In the genomic region with DNA sequence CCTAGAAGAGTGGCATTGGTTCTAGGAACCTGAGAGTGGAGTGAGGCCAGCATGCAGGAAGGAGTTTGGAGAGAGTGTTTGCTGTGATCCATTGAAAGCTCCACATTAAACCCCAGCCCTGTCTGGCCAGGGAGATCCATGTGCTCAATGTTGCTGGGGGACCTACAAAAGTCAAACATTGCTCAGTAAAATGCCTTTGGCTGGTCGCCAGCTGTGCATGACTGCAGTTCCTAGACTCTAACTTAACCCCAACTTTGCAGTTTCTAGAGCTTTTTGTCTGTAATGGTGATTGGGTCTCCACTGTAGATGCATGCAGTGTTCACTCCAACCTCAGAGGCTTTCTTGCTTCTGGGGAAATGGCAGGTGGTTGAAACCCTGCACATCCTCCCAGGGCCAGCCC, we compare ENCODE assay signal across 1 cellular context.
TF ChIP-seq lines count a peak whose summit lies in the region.

No MANE protein-coding gene starts in this region.

TF ChIP-seq in SK-N-SH treated with all-trans-retinoic acid at 6 μM for 48 hours, 23 proteins besides CTCF, POLR2A, EP300 and RAD21 (continued from another document):
- TF ChIP-seq TSHZ2 (CRISPR knock-in tag; IDR thresholded peaks at IDR 0.05) (no peak), ZNF8 (CRISPR knock-in tag; IDR thresholded peaks at IDR 0.05) (no peak), ZFP3 (CRISPR knock-in tag; IDR thresholded peaks at IDR 0.05) (no peak), TOX (CRISPR knock-in tag; IDR thresholded peaks at IDR 0.05; ENCODE audit: borderline replicate concordance) (no peak), TCF4 (CRISPR knock-in tag; IDR thresholded peaks at IDR 0.05; ENCODE audit: borderline replicate concordance) (no peak), ZNF70 (CRISPR knock-in tag; IDR thresholded peaks at IDR 0.05) (no peak), ARNTL (CRISPR knock-in tag; IDR thresholded peaks at IDR 0.05; ENCODE audit: borderline replicate concordance, low read depth) (no peak), BACH2 (CRISPR knock-in tag; IDR thresholded peaks at IDR 0.05; ENCODE audit: borderline replicate concordance) (no peak), ZFP30 (CRISPR knock-in tag; IDR thresholded peaks at IDR 0.05) (no peak), ZNF565 (CRISPR knock-in tag; conservative IDR thresholded peaks at IDR 0.05; ENCODE audit: low read depth) (no peak), RARB (CRISPR knock-in tag; IDR thresholded peaks at IDR 0.05) (no peak), OSR1 (CRISPR knock-in tag; IDR thresholded peaks at IDR 0.05) (no peak)
- TF ChIP-seq, protein P1, sequence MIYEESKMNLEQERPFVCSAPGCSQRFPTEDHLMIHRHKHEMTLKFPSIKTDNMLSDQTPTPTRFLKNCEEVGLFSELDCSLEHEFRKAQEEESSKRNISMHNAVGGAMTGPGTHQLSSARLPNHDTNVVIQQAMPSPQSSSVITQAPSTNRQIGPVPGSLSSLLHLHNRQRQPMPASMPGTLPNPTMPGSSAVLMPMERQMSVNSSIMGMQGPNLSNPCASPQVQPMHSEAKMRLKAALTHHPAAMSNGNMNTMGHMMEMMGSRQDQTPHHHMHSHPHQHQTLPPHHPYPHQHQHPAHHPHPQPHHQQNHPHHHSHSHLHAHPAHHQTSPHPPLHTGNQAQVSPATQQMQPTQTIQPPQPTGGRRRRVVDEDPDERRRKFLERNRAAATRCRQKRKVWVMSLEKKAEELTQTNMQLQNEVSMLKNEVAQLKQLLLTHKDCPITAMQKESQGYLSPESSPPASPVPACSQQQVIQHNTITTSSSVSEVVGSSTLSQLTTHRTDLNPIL (CRISPR knock-in tag; IDR thresholded peaks at IDR 0.05; ENCODE audit: low read depth), result no peak
